ENCODE assay signal across 8 cellular contexts in genomic region chr17:19867094-19867653, GRCh38. TPM values are rescaled to one million over a fixed set of nuclear protein-coding genes. Genes with fewer than 3 reads are reported as not detected.
DNase-seq lines count a peak whose midpoint lies in the region; ATAC-seq and TF ChIP-seq lines count a peak whose summit lies in the region.

No MANE protein-coding gene starts in this region.

- peaks cover 0 to 22% (median 2%) of the 10 kb centered on the region in 4 donors for H3K4me1 Mint-ChIP-seq in CD4-positive, CD25-positive, alpha-beta regulatory T cell

- peaks cover 2% of the 10 kb centered on the region for H3K27me3 ChIP-seq in CD4-positive, CD25-positive, alpha-beta regulatory T cell (ENCODE audit: control insufficient read depth, insufficient read depth, low read length)

- H3K4me1 ChIP-seq in CD4-positive, CD25-positive, alpha-beta regulatory T cell (ENCODE audit: control insufficient read depth, insufficient read depth, low read length, poor library complexity, severe bottlenecking): peaks cover 7% of the 10 kb centered on the region

- H3K9me3 ChIP-seq in CD4-positive, CD25-positive, alpha-beta regulatory T cell (ENCODE audit: control insufficient read depth in 2 of 2, low read length in 2 of 2): no peaks in the 10 kb centered on the region

- H3K27ac ChIP-seq in CD4-positive, CD25-positive, alpha-beta regulatory T cell (ENCODE audit: insufficient read depth, low read length, poor library complexity, severe bottlenecking): no peak overlapping the region
- peak overlapping the region; percentile 82 to 89 for H3K27ac ChIP-seq in coronary artery

- peaks cover 8% of the 10 kb centered on the region for H3K36me3 Mint-ChIP-seq in CD4-positive, CD25-positive, alpha-beta regulatory T cell

- peak; percentile 59 to 69 for ATAC-seq in CD4-positive, CD25-positive, alpha-beta regulatory T cell (ENCODE audit: low read depth in 2 of 2)
- peak; percentile 54 for ATAC-seq in GM21576 (IDR thresholded peaks at IDR 0.05; ENCODE audit: unreplicated experiment)

- no peaks in the 10 kb centered on the region for H3K9me3 Mint-ChIP-seq in CD4-positive, CD25-positive, alpha-beta regulatory T cell

- H3K36me3 ChIP-seq in CD4-positive, CD25-positive, alpha-beta regulatory T cell (ENCODE audit: control insufficient read depth, insufficient read depth, low read length): no peaks in the 10 kb centered on the region

- DNase-seq in CD4-positive, CD25-positive, alpha-beta regulatory T cell: peak; percentile 7 to 52 (median 37)
- DNase-seq in NCI-H146 treated with DMSO at 0.1 percent for 48 hours (lab: John Stamatoyannopoulos, UW; ENCODE audit: unreplicated experiment) (peak; percentile 22), coronary artery (ENCODE audit: low spot score) (peak; percentile 82), kidney glomerular epithelial cell (lab: John Stamatoyannopoulos, UW) (peak; percentile 45), NCI-H187 treated with DMSO at 0.1 percent for 48 hours (lab: John Stamatoyannopoulos, UW) (no peak)
- DNase-seq in activated CD4-positive, CD25-positive, alpha-beta regulatory T cell treated with anti-CD3 and anti-CD28 coated beads, Interleukin-2, amount 50 U/mL, for 72 hours: peak; percentile 58
- peak; percentile 18 to 31 for DNase-seq in stimulated activated CD4-positive, alpha-beta T cell treated with anti-CD3 and anti-CD28 coated beads, Interleukin-12 subunit alpha, Interleukin-12 subunit beta, amount 100 ng/mL, for 24 hours (ENCODE audit: low read depth in 2 of 2)

- no peak for TF ChIP-seq CTCF in coronary artery (IDR thresholded peaks at IDR 0.05)

- peak overlapping the region; percentile 42 to 63 (median 56) for H3K27ac Mint-ChIP-seq in CD4-positive, CD25-positive, alpha-beta regulatory T cell

- peak overlapping the region; percentile 42 for H3K4me3 ChIP-seq in CD4-positive, CD25-positive, alpha-beta regulatory T cell (ENCODE audit: low read depth, low read length)
- H3K4me3 ChIP-seq in coronary artery: peak overlapping the region; percentile 93

- peak overlapping the region; percentile 73 to 84 (median 82) for H3K4me3 Mint-ChIP-seq in CD4-positive, CD25-positive, alpha-beta regulatory T cell

- H3K27me3 Mint-ChIP-seq in CD4-positive, CD25-positive, alpha-beta regulatory T cell: no peaks in the 10 kb centered on the region

RNA-seq across cellular contexts. Expression of gene ULK2, which starts 0.6 kb away (rescaled TPM):
- 12.0 TPM for total RNA-seq in CD4-positive, CD25-positive, alpha-beta regulatory T cell
- 1 to 10 TPM; 2.9 to 5.6 (median 4.2) TPM for polyA plus RNA-seq in CD4-positive, CD25-positive, alpha-beta regulatory T cell
